ENCODE assay signal across 20 cellular contexts in the genomic region with DNA sequence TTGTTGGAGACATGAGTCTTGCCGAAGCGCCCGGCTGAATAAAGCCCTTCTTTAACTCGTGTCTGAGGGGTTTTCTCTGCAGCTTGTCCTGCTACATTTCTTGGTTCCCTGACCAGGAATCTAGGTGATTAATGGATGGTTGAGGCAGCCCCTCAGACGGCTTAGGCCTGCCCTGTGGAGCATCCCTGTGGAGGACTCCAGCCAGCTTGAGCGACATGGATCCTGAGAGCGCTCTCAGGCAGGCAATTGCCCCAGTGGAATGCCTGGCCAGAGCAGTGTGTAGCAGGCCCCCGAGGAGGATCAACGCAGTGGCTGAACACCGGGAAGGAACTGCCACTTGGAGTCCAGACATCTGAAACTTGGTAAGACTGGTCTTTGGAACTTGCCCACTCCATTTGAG.
"Had no signal": no experiment of that assay in that cellular context is flagged by ENCODE, and none has a peak within 500 bp of the region (broad histone marks: within the 10 kb centered on the region; RNA-seq: fewer than 3 reads in every experiment).

No MANE protein-coding gene starts in this region.

- H3K4me3 ChIP-seq: body of pancreas, coronary artery, esophagus squamous epithelium, pancreas, tibial artery, vagina had no signal

- H3K27me3 ChIP-seq: body of pancreas, esophagus squamous epithelium, pancreas, tibial artery, vagina had no signal

- H3K27ac ChIP-seq: body of pancreas, coronary artery, esophagus squamous epithelium, pancreas, tibial artery, vagina had no signal

- FAIRE-seq: endothelial cell of umbilical vein, pancreas had no signal

- H3K9me3 Mint-ChIP-seq: activated CD8-positive, alpha-beta T cell treated with anti-CD3 and anti-CD28 coated beads for 36 hours; neural crest cell had no signal

- H3K9me3 ChIP-seq: body of pancreas, esophagus squamous epithelium, pancreas, tibial artery, vagina had no signal

- H3K4me1 Mint-ChIP-seq: neural crest cell had no signal

- DNase-seq: activated CD4-positive, alpha-beta T cell treated with anti-CD3 and anti-CD28 coated beads for 36 hours; activated CD8-positive, alpha-beta memory T cell treated with anti-CD3 and anti-CD28 coated beads, Interleukin-2, amount 50 U/mL, for 4 hours; activated CD8-positive, alpha-beta T cell treated with anti-CD3 and anti-CD28 coated beads for 36 hours; amygdala; body of pancreas; caudate nucleus; effector CD4-positive, alpha-beta T cell; esophagus squamous epithelium; glutamatergic neuron; hypothalamus; mesenchymal stem cell; pancreas; stimulated activated CD4-positive, alpha-beta T cell treated with anti-CD3 and anti-CD28 coated beads, Interleukin-12 subunit alpha, Interleukin-12 subunit beta, amount 100 ng/mL, for 4 hours; stimulated activated CD4-positive, alpha-beta T cell treated with anti-CD3 and anti-CD28 coated beads, Interleukin-2, amount 100 ng/mL, for 24 hours; stimulated activated naive CD4-positive, alpha-beta T cell; tibial artery had no signal

- ATAC-seq: activated CD8-positive, alpha-beta T cell treated with anti-CD3 and anti-CD28 coated beads for 36 hours; body of pancreas; pancreas had no signal

- H3K36me3 ChIP-seq: pancreas had no signal

- H3K4me3 Mint-ChIP-seq: activated CD4-positive, alpha-beta T cell treated with anti-CD3 and anti-CD28 coated beads for 36 hours; activated CD8-positive, alpha-beta T cell treated with anti-CD3 and anti-CD28 coated beads for 36 hours; neural crest cell had no signal

- H3K27me3 Mint-ChIP-seq: activated CD4-positive, alpha-beta T cell treated with anti-CD3 and anti-CD28 coated beads for 36 hours; activated CD8-positive, alpha-beta T cell treated with anti-CD3 and anti-CD28 coated beads for 36 hours had no signal

- H3K4me1 ChIP-seq: body of pancreas, pancreas, tibial artery had no signal
